ENCODE assay signal across 11 cellular contexts in genomic region chr4:185792384-185793146, GRCh38. TPM values are rescaled to one million over a fixed set of nuclear protein-coding genes. Genes with fewer than 3 reads are reported as not detected.
DNase-seq lines count a peak whose midpoint lies in the region; ATAC-seq, FAIRE-seq and TF ChIP-seq lines count a peak whose summit lies in the region.
"Had no signal": no experiment of that assay in that cellular context is flagged by ENCODE, and none has a peak within 500 bp of the region (broad histone marks: within the 10 kb centered on the region; RNA-seq: fewer than 3 reads in every experiment).

No MANE protein-coding gene starts in this region.

- ATAC-seq in omental fat pad (ENCODE audit: low FRiP score) (no peak), HG02840 (IDR thresholded peaks at IDR 0.05; ENCODE audit: low FRiP score, unreplicated experiment) (no peak), HG02571 (IDR thresholded peaks at IDR 0.05; ENCODE audit: unreplicated experiment) (no peak)
- ATAC-seq: GM12878 had no signal

- FAIRE-seq in D721Med (lab: Jason Lieb, UNC) = peak; percentile 41
- FAIRE-seq: GM12878, H1 had no signal

- TF ChIP-seq CTCF in D721Med (IDR thresholded peaks at IDR 0.05; ENCODE audit: insufficient read depth, missing control alignments) (no peak), omental fat pad (IDR thresholded peaks at IDR 0.05) (no peak)

- DNase-seq in D721Med (ENCODE audit: insufficient read length, low spot score) = no peak
- DNase-seq in NCI-H345 (lab: John Stamatoyannopoulos, UW) = peak; percentile 63
- DNase-seq in epidermal melanocyte (ENCODE audit: insufficient read length, low spot score) = peak; percentile 85
- DNase-seq in pons (ENCODE audit: low spot score) = peak; percentile 34
- no peak for DNase-seq in HuH-7 (ENCODE audit: low spot score)
- no peak for DNase-seq in omental fat pad (ENCODE audit: low spot score)
- DNase-seq: activated T-cell treated with anti-CD3 and anti-CD28 coated beads, Interleukin-2, amount 50 U/mL, for 24 hours had no signal

RNA-seq across cellular contexts. Expression of gene SORBS2, which starts 19.4 kb away (rescaled TPM):
- 100 to 1,000 TPM in 1 of 4 donors, 10 to 100 TPM in 3; 21.5 to 103 (median 64.8) TPM for total RNA-seq in omental fat pad

Comparison
In these comparisons a context has a peak if more than half of its experiments do, and no peak if none do; other contexts are left out.
1. DNase-seq: peak in NCI-H345 (single experiment), epidermal melanocyte (single experiment) and pons (single experiment); none in D721Med (single experiment), HuH-7 (single experiment) and omental fat pad (single experiment).